Comparison of ENCODE assay signal across 8 cellular contexts in genomic region chr3:122383915-122384697, GRCh38. TPM values are rescaled to one million over a fixed set of nuclear protein-coding genes. Genes with fewer than 3 reads are reported as not detected.
DNase-seq lines count a peak whose midpoint lies in the region; ATAC-seq, FAIRE-seq and TF ChIP-seq lines count a peak whose summit lies in the region.

A gene with protein sequence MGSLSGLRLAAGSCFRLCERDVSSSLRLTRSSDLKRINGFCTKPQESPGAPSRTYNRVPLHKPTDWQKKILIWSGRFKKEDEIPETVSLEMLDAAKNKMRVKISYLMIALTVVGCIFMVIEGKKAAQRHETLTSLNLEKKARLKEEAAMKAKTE (plus strand): TSS chr3:122384182. CDS start chr3:122384266, 84 bp downstream.

- no peaks in the 10 kb centered on the region for H3K9me3 ChIP-seq in kidney (ENCODE audit: control insufficient read depth in 1 of 2, low read length in 2 of 2)

- H3K9ac ChIP-seq in kidney (ENCODE audit: low read length in 2 of 2), result peak within 1 kb of the TSS; percentile 90 to 93

- H3K27ac ChIP-seq in kidney (ENCODE audit: low read depth in 2 of 2, low read length in 2 of 2), result peak within 1 kb of the TSS; percentile 89 to 94

- H3K4me3 ChIP-seq in kidney (ENCODE audit: low read length in 2 of 2), result peak within 1 kb of the TSS; percentile 82 to 93

- H3K36me3 ChIP-seq in kidney (ENCODE audit: control insufficient read depth in 1 of 2, insufficient read depth in 2 of 2, low read length in 2 of 2), result no peaks in the 10 kb centered on the region

- DNase-seq in AG20443 (ENCODE audit: low spot score) (peak; percentile 96), NCI-H446 (lab: John Stamatoyannopoulos, UW) (peak; percentile 91 to 97), cerebellar cortex (ENCODE audit: low spot score) (peak; percentile 94), kidney (peak; percentile 98)
- peak; percentile 86 to 92 for DNase-seq in stimulated activated CD4-positive, alpha-beta T cell treated with anti-CD3 and anti-CD28 coated beads, Interleukin-15, amount 100 ng/mL, for 48 hours (ENCODE audit: low read depth in 2 of 2)

- intact Hi-C loops in kidney (cut with DNase I), result no loop called here

- TF ChIP-seq CTCF in kidney (IDR thresholded peaks at IDR 0.05; ENCODE audit: borderline replicate concordance, extremely low read depth, insufficient read depth), result peak; percentile 70

- no peak for FAIRE-seq in kidney (lab: Jason Lieb, UNC)

- peak; percentile 94 for ATAC-seq in GM19035 (IDR thresholded peaks at IDR 0.05; ENCODE audit: unreplicated experiment)
- ATAC-seq in HG03354 (IDR thresholded peaks at IDR 0.05; ENCODE audit: poor library complexity, severe bottlenecking, unreplicated experiment), result peak; percentile 92
- peak; percentile 96 to 98 for ATAC-seq in activated CD4-positive, CD25-positive, alpha-beta regulatory T cell treated with anti-CD3 and anti-CD28 coated beads, Interleukin-2, amount 50 U/mL, for 24 hours

- peaks cover 10 to 12% of the 10 kb centered on the region in 2 donors for H3K4me1 ChIP-seq in kidney (ENCODE audit: control insufficient read depth in 1 of 2, insufficient read depth in 1 of 2, low read depth in 1 of 2, low read length in 2 of 2)

RNA-seq across cellular contexts. Expression of the gene that starts here (rescaled TPM):
- 46.6 TPM for total RNA-seq in kidney
- polyA plus RNA-seq in kidney (ENCODE audit: insufficient read depth, low read depth, low replicate concordance), result 213 TPM

Comparison
In these comparisons a context has a peak if more than half of its experiments do, and no peak if none do; other contexts are left out.
1. Peak in every context shown above with its lines: DNase-seq, ATAC-seq, H3K4me3 ChIP-seq and H3K27ac ChIP-seq.